40 cellular contexts compared by ENCODE assay signal in the genomic region with DNA sequence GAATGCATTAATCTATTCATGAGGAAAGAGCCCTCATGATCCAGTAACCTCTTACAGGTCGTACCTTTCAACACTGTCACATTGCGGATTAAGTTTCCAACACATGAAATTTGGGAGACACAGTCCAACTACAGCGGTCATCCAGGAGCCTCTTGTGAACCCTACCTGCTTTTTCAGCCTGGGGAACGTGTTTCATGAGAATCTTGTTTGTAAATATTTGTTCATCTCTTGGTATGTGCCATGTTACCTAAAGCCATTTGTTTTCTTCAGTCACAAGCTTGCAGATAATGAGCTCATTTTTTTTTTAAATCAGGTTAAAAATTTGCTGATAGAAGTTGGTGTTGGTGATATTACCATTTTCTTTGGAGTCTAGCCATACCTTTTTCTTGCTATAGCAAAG. TPM values are rescaled to one million over a fixed set of nuclear protein-coding genes. Genes with fewer than 3 reads are reported as not detected.
"Had no signal": no experiment of that assay in that cellular context is flagged by ENCODE, and none has a peak within 500 bp of the region (broad histone marks: within the 10 kb centered on the region; RNA-seq: fewer than 3 reads in every experiment).

No MANE protein-coding gene starts in this region.

- H3K27ac Mint-ChIP-seq: activated CD4-positive, alpha-beta memory T cell treated with anti-CD3 and anti-CD28 coated beads for 36 hours; activated naive CD4-positive, alpha-beta T cell treated with anti-CD3 and anti-CD28 coated beads for 36 hours; activated naive CD8-positive, alpha-beta T cell treated with anti-CD3 and anti-CD28 coated beads for 36 hours; activated T-helper 1 cell treated with anti-CD3 and anti-CD28 coated beads, Interleukin-12 subunit alpha, Interleukin-12 subunit beta, Interleukin-2, Interleukin-4 antibody, amounts not matched to agents 30 ng/mL and 10 ng/mL and 1 ng/mL, durations not matched to agents 14 hours and 24 hours and 36 hours; nephron; progenitor cell of endocrine pancreas; stimulated activated memory B cell treated with anti-CD40 and anti-IgM and Interleukin-4, amounts not matched to agents 10 μg/mL and 1 μg/mL and 100 μg/mL, for 72 hours; stimulated activated naive CD8-positive, alpha-beta T cell treated with anti-CD3 and anti-CD28 coated beads, Interleukin-15, amount 100 ng/mL, for 72 hours; T-helper 1 cell treated with Interleukin-12 subunit alpha and Interleukin-12 subunit beta and Interleukin-4 antibody, amounts not matched to agents 30 μg/mL and 1 μg/mL, for 36 hours had no signal

- H3K4me1 ChIP-seq: adrenal gland, ascending aorta, esophagus muscularis mucosa, heart right ventricle, thyroid gland had no signal

- H3K4me3 Mint-ChIP-seq: activated CD4-positive, alpha-beta memory T cell treated with anti-CD3 and anti-CD28 coated beads for 36 hours; activated naive CD4-positive, alpha-beta T cell treated with anti-CD3 and anti-CD28 coated beads for 36 hours; activated naive CD8-positive, alpha-beta T cell treated with anti-CD3 and anti-CD28 coated beads for 36 hours; activated T-helper 1 cell treated with anti-CD3 and anti-CD28 coated beads, Interleukin-12 subunit alpha, Interleukin-12 subunit beta, Interleukin-2, Interleukin-4 antibody, amounts not matched to agents 30 ng/mL and 10 ng/mL and 1 ng/mL, durations not matched to agents 14 hours and 24 hours and 36 hours; nephron; stimulated activated memory B cell treated with anti-CD40 and anti-IgM and Interleukin-4, amounts not matched to agents 10 μg/mL and 1 μg/mL and 100 μg/mL, for 72 hours; stimulated activated naive CD8-positive, alpha-beta T cell treated with anti-CD3 and anti-CD28 coated beads, Interleukin-15, amount 100 ng/mL, for 72 hours; T-helper 1 cell treated with Interleukin-12 subunit alpha and Interleukin-12 subunit beta and Interleukin-4 antibody, amounts not matched to agents 30 μg/mL and 1 μg/mL, for 36 hours had no signal

- FAIRE-seq: islet of Langerhans had no signal

- H3K4me3 ChIP-seq: adrenal gland, ascending aorta, esophagus muscularis mucosa, heart right ventricle, ovary, skin epidermis, thyroid gland, upper lobe of left lung had no signal

- H3K27me3 Mint-ChIP-seq: activated CD4-positive, alpha-beta memory T cell treated with anti-CD3 and anti-CD28 coated beads for 36 hours; activated naive CD8-positive, alpha-beta T cell treated with anti-CD3 and anti-CD28 coated beads for 36 hours; progenitor cell of endocrine pancreas; stimulated activated memory B cell treated with anti-CD40 and anti-IgM and Interleukin-4, amounts not matched to agents 10 μg/mL and 1 μg/mL and 100 μg/mL, for 72 hours; stimulated activated naive CD8-positive, alpha-beta T cell treated with anti-CD3 and anti-CD28 coated beads, Interleukin-15, amount 100 ng/mL, for 72 hours had no signal

- H3K9me3 Mint-ChIP-seq: activated CD4-positive, alpha-beta memory T cell treated with anti-CD3 and anti-CD28 coated beads for 36 hours; activated naive CD4-positive, alpha-beta T cell treated with anti-CD3 and anti-CD28 coated beads for 36 hours; activated naive CD8-positive, alpha-beta T cell treated with anti-CD3 and anti-CD28 coated beads for 36 hours; activated T-helper 1 cell treated with anti-CD3 and anti-CD28 coated beads, Interleukin-12 subunit alpha, Interleukin-12 subunit beta, Interleukin-2, Interleukin-4 antibody, amounts not matched to agents 30 ng/mL and 10 ng/mL and 1 ng/mL, durations not matched to agents 14 hours and 24 hours and 36 hours; nephron; stimulated activated memory B cell treated with anti-CD40 and anti-IgM and Interleukin-4, amounts not matched to agents 10 μg/mL and 1 μg/mL and 100 μg/mL, for 72 hours; stimulated activated naive CD8-positive, alpha-beta T cell treated with anti-CD3 and anti-CD28 coated beads, Interleukin-15, amount 100 ng/mL, for 72 hours; T-helper 1 cell treated with Interleukin-12 subunit alpha and Interleukin-12 subunit beta and Interleukin-4 antibody, amounts not matched to agents 30 μg/mL and 1 μg/mL, for 36 hours had no signal

- H3K36me3 Mint-ChIP-seq: activated CD4-positive, alpha-beta memory T cell treated with anti-CD3 and anti-CD28 coated beads for 36 hours; stimulated activated memory B cell treated with anti-CD40 and anti-IgM and Interleukin-4, amounts not matched to agents 10 μg/mL and 1 μg/mL and 100 μg/mL, for 72 hours had no signal

- H3K27me3 ChIP-seq: adrenal gland, ascending aorta, esophagus muscularis mucosa, heart right ventricle, ovary, thyroid gland, upper lobe of left lung had no signal

- H3K9me3 ChIP-seq: adrenal gland, ascending aorta, esophagus muscularis mucosa, heart right ventricle, ovary, thyroid gland, upper lobe of left lung had no signal

- H3K27ac ChIP-seq: adrenal gland, ascending aorta, esophagus muscularis mucosa, heart right ventricle, ovary, skin epidermis, thyroid gland, VCaP had no signal

- DNase-seq: activated CD4-positive, alpha-beta memory T cell treated with anti-CD3 and anti-CD28 coated beads for 36 hours; activated CD4-positive, alpha-beta T cell treated with anti-CD3 and anti-CD28 coated beads for 48 hours; activated CD8-positive, alpha-beta memory T cell treated with anti-CD3 and anti-CD28 coated beads, Interleukin-2, amount 50 U/mL, for 4 hours; activated effector memory CD4-positive, alpha-beta T cell treated with anti-CD3 and anti-CD28 coated beads, Interleukin-2, amount 50 U/mL, for 16 hours; activated naive CD4-positive, alpha-beta T cell treated with anti-CD3 and anti-CD28 coated beads for 36 hours; activated naive CD8-positive, alpha-beta T cell treated with anti-CD3 and anti-CD28 coated beads for 36 hours; activated T-cell treated with anti-CD3 and anti-CD28 coated beads, Interleukin-2, amount 50 U/mL, for 1 hour; adrenal gland; caudate nucleus; cortex of kidney; foreskin melanocyte; heart right ventricle; left cardiac atrium; left ventricle myocardium superior; ovary; stimulated activated CD4-positive, alpha-beta T cell treated with anti-CD3 and anti-CD28 coated beads, Interleukin-12 subunit alpha, Interleukin-12 subunit beta, amount 100 ng/mL, for 4 hours; stimulated activated CD4-positive, alpha-beta T cell treated with anti-CD3 and anti-CD28 coated beads, Interleukin-4, amount 100 ng/mL, for 4 hours; stimulated activated CD8-positive, alpha-beta memory T cell treated with anti-CD3 and anti-CD28 coated beads, Interleukin-4, amount 100 ng/mL, for 48 hours; stimulated activated naive CD8-positive, alpha-beta T cell treated with anti-CD3 and anti-CD28 coated beads, Interleukin-15, amount 100 ng/mL, for 72 hours; T-helper 9 cell; thyroid gland; upper lobe of left lung had no signal

- H3K36me3 ChIP-seq: adrenal gland, ascending aorta, esophagus muscularis mucosa, heart right ventricle, ovary, thyroid gland, upper lobe of left lung had no signal

- ATAC-seq: activated CD4-positive, CD25-positive, alpha-beta regulatory T cell treated with anti-CD3 and anti-CD28 coated beads, Interleukin-2, amount 50 U/mL, for 24 hours; heart right ventricle; left cardiac atrium; left ventricle myocardium superior; sciatic nerve; stimulated activated memory B cell treated with anti-CD40 and anti-IgM and Interleukin-4, amounts not matched to agents 10 μg/mL and 1 μg/mL and 100 μg/mL, for 72 hours; stimulated activated naive CD8-positive, alpha-beta T cell treated with anti-CD3 and anti-CD28 coated beads, Interleukin-15, amount 100 ng/mL, for 72 hours had no signal

- H3K4me1 Mint-ChIP-seq: nephron had no signal

RNA-seq across cellular contexts. Expression of a gene that starts 37.2 kb away (rescaled TPM):
- total RNA-seq: activated CD4-positive, alpha-beta memory T cell treated with anti-CD3 and anti-CD28 coated beads for 36 hours; activated CD8-positive, alpha-beta memory T cell treated with anti-CD3 and anti-CD28 coated beads for 36 hours; activated naive CD4-positive, alpha-beta T cell treated with anti-CD3 and anti-CD28 coated beads for 36 hours; activated naive CD8-positive, alpha-beta T cell treated with anti-CD3 and anti-CD28 coated beads for 36 hours; activated T-helper 1 cell treated with anti-CD3 and anti-CD28 coated beads, Interleukin-12 subunit alpha, Interleukin-12 subunit beta, Interleukin-2, Interleukin-4 antibody, amounts not matched to agents 30 ng/mL and 10 ng/mL and 1 ng/mL, durations not matched to agents 14 hours and 24 hours and 36 hours; adrenal gland; ascending aorta; chondrocyte; esophagus muscularis mucosa; glomerular endothelial cell; heart right ventricle; left cardiac atrium; left ventricle myocardium superior; lung microvascular endothelial cell; mucosa of gallbladder; ovary; progenitor cell of endocrine pancreas; renal cortical epithelial cell; sciatic nerve; thyroid gland; upper lobe of left lung had no signal
- polyA plus RNA-seq: adrenal gland, heart right ventricle, ovary had no signal
